11 cellular contexts compared by ENCODE assay signal in the genomic region with DNA sequence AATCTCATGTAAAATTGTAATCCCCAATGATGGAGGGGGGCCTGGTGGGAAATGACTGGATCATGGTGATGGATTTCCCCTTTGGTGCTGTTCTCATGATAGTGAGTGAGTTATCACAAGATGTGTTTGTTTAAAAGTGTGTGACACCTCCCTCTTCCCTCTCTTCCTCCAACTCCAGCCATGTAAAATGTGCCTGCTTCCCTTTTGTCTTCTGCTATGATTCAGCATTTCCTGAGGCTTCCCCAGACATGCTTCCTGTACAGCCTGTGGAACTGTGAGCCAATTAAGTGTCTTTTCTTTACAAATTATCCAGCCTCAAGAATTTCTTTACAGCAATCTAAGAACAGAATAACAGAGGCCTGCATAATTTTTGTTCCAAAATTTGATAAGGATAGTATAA.
DNase-seq lines count a peak whose midpoint lies in the region; ATAC-seq, FAIRE-seq and TF ChIP-seq lines count a peak whose summit lies in the region.
"Had no signal": no experiment of that assay in that cellular context is flagged by ENCODE, and none has a peak within 500 bp of the region (broad histone marks: within the 10 kb centered on the region; RNA-seq: fewer than 3 reads in every experiment).

No MANE protein-coding gene starts in this region.

- TF ChIP-seq CTCF in CD14-positive monocyte (IDR thresholded peaks at IDR 0.05) (no peak), IMR-90 (conservative IDR thresholded peaks at IDR 0.05; ENCODE audit: low read depth, low read length) (no peak), K562 (IDR thresholded peaks at IDR 0.05 in 2 of 3, conservative IDR thresholded peaks at IDR 0.05 in 1 of 3; ENCODE audit: insufficient read depth in 2 of 3, low read depth in 1 of 3, low read length in 3 of 3) (no peak), left lung (IDR thresholded peaks at IDR 0.05) (no peak)

- dilution Hi-C loops in IMR-90 (cut with HindIII; ENCODE audit: low sequenced_read_pairs, unreplicated experiment), result no loop called here

- H3K27me3 ChIP-seq in IMR-90 (ENCODE audit: control insufficient read depth, insufficient read depth, low read length) (no peaks in the 10 kb centered on the region), K562 (ENCODE audit: control insufficient read depth in 2 of 2, insufficient read depth in 2 of 2, low read length in 2 of 2) (no peaks in the 10 kb centered on the region), left lung (no peaks in the 10 kb centered on the region)
- H3K27me3 ChIP-seq: MG63 had no signal

- H2AFZ ChIP-seq in IMR-90 (replicated peaks; ENCODE audit: low read length, poor library complexity) (peak overlapping the region; percentile 24), K562 (ENCODE audit: low read depth, low read length) (no peak overlapping the region)

- 0 out of 2 replicates have a peak, but pooled peaks cover 3% of the 10 kb centered on the region for H3K9me1 ChIP-seq in IMR-90 (ENCODE audit: insufficient read depth, low read length)
- no peaks in the 10 kb centered on the region for H3K9me1 ChIP-seq in K562 (ENCODE audit: control insufficient read depth, insufficient read depth, low read length)

- no peak for TF ChIP-seq POLR2A in IMR-90 (IDR thresholded peaks at IDR 0.05; ENCODE audit: low read depth, low read length)
- TF ChIP-seq POLR2A in K562 (conservative IDR thresholded peaks at IDR 0.05), result no peak

- H4K20me1 ChIP-seq in IMR-90 (ENCODE audit: insufficient read depth, low read length) (no peaks in the 10 kb centered on the region), K562 (replicated peaks; ENCODE audit: control insufficient read depth, insufficient read depth, low read length) (no peaks in the 10 kb centered on the region)

- H3K4ac ChIP-seq in IMR-90 (ENCODE audit: low read depth, low read length), result peak overlapping the region; percentile 31; the same call in 1 of the 2 replicates

- H2AK5ac ChIP-seq in IMR-90 (ENCODE audit: low read depth, low read length), result no peak overlapping the region

- H3K56ac ChIP-seq in IMR-90 (ENCODE audit: extremely low read depth, insufficient read depth, low read length), result no peak overlapping the region

- no peak overlapping the region for H3K23ac ChIP-seq in IMR-90 (ENCODE audit: low read depth, low read length)

- in situ Hi-C loops in IMR-90 (cut with MboI; ENCODE audit: low sequenced_read_pairs), result no loop called here
- in situ Hi-C loops in K562 (cut with MboI), result no loop called here

- H4K91ac ChIP-seq in IMR-90 (ENCODE audit: insufficient read depth, low read depth, low read length), result no peak overlapping the region

- POLR2A ChIA-PET in IMR-90 (lab: Charles Lee; ENCODE audit: unreplicated experiment) (no interaction called here), K562 (lab: Yijun Ruan, JAX) (no interaction called here)
- POLR2A ChIA-PET in activated CD4-positive, alpha-beta T cell treated with anti-CD3 and anti-CD28 coated beads, Interleukin-2, amount 10 ng/mL, durations not matched to agents 7 days and 5 days (lab: Charles Lee), result no interaction called here
- POLR2A ChIA-PET in activated CD4-positive, alpha-beta memory T cell treated with anti-CD3 and anti-CD28 coated beads for 36 hours (lab: Charles Lee), result no interaction called here

- H2AK9ac ChIP-seq in IMR-90 (replicated peaks; ENCODE audit: low read depth, low read length, poor library complexity), result no peak overlapping the region

- TF ChIP-seq RAD21 in IMR-90 (IDR thresholded peaks at IDR 0.05; ENCODE audit: low read length) (no peak), K562 (CRISPR knock-in tag; conservative IDR thresholded peaks at IDR 0.05 in 1 of 2, IDR thresholded peaks at IDR 0.05 in 1 of 2) (no peak)

- H3K36me3 ChIP-seq in IMR-90 (ENCODE audit: control insufficient read depth, insufficient read depth, low read length), result no peaks in the 10 kb centered on the region
- H3K36me3 ChIP-seq in K562 (ENCODE audit: control insufficient read depth, insufficient read depth, low read length), result no peaks in the 10 kb centered on the region
- no peaks in the 10 kb centered on the region for H3K36me3 ChIP-seq in left lung
- H3K36me3 ChIP-seq: MG63 had no signal

- peak overlapping the region in 1 of 2 experiments; percentile 71; a peak in 2 of 4 replicates for H4K8ac ChIP-seq in IMR-90 (ENCODE audit: low read depth in 2 of 2, low read length in 2 of 2)

- 0 out of 3 replicates have a peak overlapping the region, but pooled peaks have one; percentile 63 for H2BK15ac ChIP-seq in IMR-90 (ENCODE audit: low read depth, low read length)

- H3K27me3 Mint-ChIP-seq in CD14-positive monocyte (ENCODE audit: low read depth in 3 of 3), result no peaks in the 10 kb centered on the region
- H3K27me3 Mint-ChIP-seq in activated CD4-positive, alpha-beta T cell treated with anti-CD3 and anti-CD28 coated beads, Interleukin-2, amount 10 ng/mL, durations not matched to agents 7 days and 5 days, result no peaks in the 10 kb centered on the region
- H3K27me3 Mint-ChIP-seq in activated T-helper 2 cell treated with anti-CD3 and anti-CD28 coated beads, Interferon-gamma antibody, Interleukin-2, Interleukin-4, amounts not matched to agents 10 μg/mL and 5 μg/mL and 100 μg/mL, durations not matched to agents 14 hours and 24 hours and 36 hours (ENCODE audit: low read depth), result no peaks in the 10 kb centered on the region
- no peaks in the 10 kb centered on the region for H3K27me3 Mint-ChIP-seq in activated CD4-positive, alpha-beta memory T cell treated with anti-CD3 and anti-CD28 coated beads for 36 hours

- H3K14ac ChIP-seq in IMR-90 (replicated peaks; ENCODE audit: low read depth, low read length), result 0 out of 2 replicates have a peak overlapping the region, but pooled peaks have one; percentile 85

- H3K9ac ChIP-seq in IMR-90 (ENCODE audit: low read depth, low read length) (no peak overlapping the region), K562 (ENCODE audit: insufficient read depth in 1 of 2, low read depth in 2 of 2, low read length in 2 of 2) (no peak overlapping the region)

- no peak overlapping the region for H3K4me2 ChIP-seq in IMR-90 (ENCODE audit: low read depth, low read length)
- no peak overlapping the region for H3K4me2 ChIP-seq in K562 (ENCODE audit: insufficient read depth, low read length)

- peak overlapping the region; percentile 26 to 79 (median 70) for H3K27ac Mint-ChIP-seq in CD14-positive monocyte
- no peak overlapping the region for H3K27ac Mint-ChIP-seq in activated CD4-positive, alpha-beta T cell treated with anti-CD3 and anti-CD28 coated beads, Interleukin-2, amount 10 ng/mL, durations not matched to agents 7 days and 5 days
- no peak overlapping the region for H3K27ac Mint-ChIP-seq in activated T-helper 2 cell treated with anti-CD3 and anti-CD28 coated beads, Interferon-gamma antibody, Interleukin-2, Interleukin-4, amounts not matched to agents 10 μg/mL and 5 μg/mL and 100 μg/mL, durations not matched to agents 14 hours and 24 hours and 36 hours
- no peak overlapping the region for H3K27ac Mint-ChIP-seq in activated CD4-positive, alpha-beta memory T cell treated with anti-CD3 and anti-CD28 coated beads for 36 hours

- peak overlapping the region; percentile 75; the same call in 1 of the 2 replicates for H2BK120ac ChIP-seq in IMR-90 (ENCODE audit: low read depth, low read length)

- H3K79me2 ChIP-seq in K562 (ENCODE audit: control insufficient read depth, insufficient read depth, low read length), result peaks cover 14% of the 10 kb centered on the region; the same call in 2 of the 3 replicates

- H3K4me1 ChIP-seq in IMR-90 (ENCODE audit: control insufficient read depth, insufficient read depth, low read length) (peaks cover 3% of the 10 kb centered on the region), K562 (replicated peaks in 1 of 2; ENCODE audit: control insufficient read depth in 2 of 2, insufficient read depth in 2 of 2, low read length in 2 of 2) (peaks cover 0 to 5% of the 10 kb centered on the region in 2 experiments; a peak in 1 of 5 replicates), left lung (peaks cover 9 to 20% of the 10 kb centered on the region in 2 donors)

- no peaks in the 10 kb centered on the region for H3K9me3 ChIP-seq in IMR-90 (ENCODE audit: control insufficient read depth, insufficient read depth, low read length)
- no peaks in the 10 kb centered on the region for H3K9me3 ChIP-seq in K562 (replicated peaks; ENCODE audit: control insufficient read depth, insufficient read depth, low read depth, low read length)
- H3K9me3 ChIP-seq in left lung, result peaks cover 0 to 11% of the 10 kb centered on the region in 2 donors
- H3K9me3 ChIP-seq: MG63 had no signal

- FAIRE-seq in K562 (lab: Jason Lieb, UNC), result peak; percentile 83
- FAIRE-seq: endometrium had no signal

- peak overlapping the region; percentile 61 for H4K5ac ChIP-seq in IMR-90 (ENCODE audit: low read depth, low read length)

- BruUV-seq in IMR-90 (replicated peaks; lab: Mats Ljungman, UMichigan), result no TSS peak
- BruUV-seq in K562 (replicated peaks; lab: Mats Ljungman, UMichigan), result no TSS peak

- DNase-seq in CD14-positive monocyte (ENCODE audit: low spot score), result no peak
- peak; percentile 71 for DNase-seq in IMR-90
- DNase-seq in K562 (ENCODE audit: extremely low read depth in 1 of 4, low spot score in 3 of 4), result peak in 1 of 4 experiments; percentile 69
- DNase-seq in left lung, result no peak
- DNase-seq in activated CD4-positive, alpha-beta T cell treated with anti-CD3 and anti-CD28 coated beads, Interleukin-2, amount 10 ng/mL, durations not matched to agents 7 days and 5 days, result no peak
- no peak for DNase-seq in NCI-H2107 (lab: John Stamatoyannopoulos, UW)
- DNase-seq in activated T-helper 2 cell treated with anti-CD3 and anti-CD28 coated beads, Interferon-gamma antibody, Interleukin-2, Interleukin-4, amounts not matched to agents 10 μg/mL and 5 μg/mL and 100 μg/mL, durations not matched to agents 14 hours and 24 hours and 36 hours (ENCODE audit: low spot score), result no peak
- DNase-seq in activated CD4-positive, alpha-beta memory T cell treated with anti-CD3 and anti-CD28 coated beads for 36 hours, result no peak
- DNase-seq: H7, MG63 had no signal

- peaks cover 18% of the 10 kb centered on the region for H3K4me1 Mint-ChIP-seq in CD14-positive monocyte
- H3K4me1 Mint-ChIP-seq in activated CD4-positive, alpha-beta T cell treated with anti-CD3 and anti-CD28 coated beads, Interleukin-2, amount 10 ng/mL, durations not matched to agents 7 days and 5 days, result peaks cover 11% of the 10 kb centered on the region
- peaks cover 17% of the 10 kb centered on the region for H3K4me1 Mint-ChIP-seq in activated T-helper 2 cell treated with anti-CD3 and anti-CD28 coated beads, Interferon-gamma antibody, Interleukin-2, Interleukin-4, amounts not matched to agents 10 μg/mL and 5 μg/mL and 100 μg/mL, durations not matched to agents 14 hours and 24 hours and 36 hours (ENCODE audit: low read depth)
- peaks cover 11% of the 10 kb centered on the region for H3K4me1 Mint-ChIP-seq in activated CD4-positive, alpha-beta memory T cell treated with anti-CD3 and anti-CD28 coated beads for 36 hours (ENCODE audit: low read depth)

- H3K27ac ChIP-seq in IMR-90 (ENCODE audit: insufficient read depth, low read length) (peak overlapping the region; percentile 64; the same call in 1 of the 2 replicates), K562 (ENCODE audit: extremely low read depth, low read depth, low read length) (peak overlapping the region; percentile 59; the same call in 2 of the 3 replicates), left lung (peak overlapping the region in 1 of 2 donors; percentile 31)

- peak overlapping the region; percentile 74 for H2BK5ac ChIP-seq in IMR-90 (ENCODE audit: low read depth, low read length, poor library complexity, severe bottlenecking)

- TF ChIP-seq EP300 in K562 (IDR thresholded peaks at IDR 0.05; ENCODE audit: low read length), result no peak

- CTCF ChIA-PET in IMR-90 (lab: Yijun Ruan, JAX) (no interaction called here), K562 (lab: Yijun Ruan, JAX; ENCODE audit: low intra/inter-chr PET ratio) (no interaction called here)
- CTCF ChIA-PET in activated CD4-positive, alpha-beta T cell treated with anti-CD3 and anti-CD28 coated beads, Interleukin-2, amount 10 ng/mL, durations not matched to agents 7 days and 5 days (lab: Charles Lee), result no interaction called here
- CTCF ChIA-PET in activated CD4-positive, alpha-beta memory T cell treated with anti-CD3 and anti-CD28 coated beads for 36 hours (lab: Charles Lee), result no interaction called here

- intact Hi-C loops in CD14-positive monocyte (cut with micrococcal nuclease), result no loop called here
- intact Hi-C loops in IMR-90 (cut with micrococcal nuclease), result no loop called here
- intact Hi-C loops in K562 (cut with micrococcal nuclease), result no loop called here
- intact Hi-C loops in left lung (cut with DNase I), result no loop called here
- intact Hi-C loops in activated T-helper 2 cell treated with anti-CD3 and anti-CD28 coated beads, Interferon-gamma antibody, Interleukin-2, Interleukin-4, amounts not matched to agents 10 μg/mL and 5 μg/mL and 100 μg/mL, durations not matched to agents 14 hours and 24 hours and 36 hours (cut with micrococcal nuclease), result no loop called here
- intact Hi-C loops in activated CD4-positive, alpha-beta memory T cell treated with anti-CD3 and anti-CD28 coated beads for 36 hours (cut with micrococcal nuclease), result no loop called here

- H3K79me1 ChIP-seq in IMR-90 (ENCODE audit: low read depth in 1 of 2, low read length in 2 of 2), result peaks cover 0 to 6% of the 10 kb centered on the region in 2 experiments; a peak in 2 of 4 replicates

- ATAC-seq in IMR-90 (ENCODE audit: low read depth) (peak; percentile 69), K562 (peak; percentile 90), left lung (peak; percentile 68)

- no peak overlapping the region for H2BK20ac ChIP-seq in IMR-90 (ENCODE audit: low read depth, low read length)

- peaks cover 19 to 40% (median 29%) of the 10 kb centered on the region in 7 donors for H3K9me3 Mint-ChIP-seq in CD14-positive monocyte
- peaks cover 13% of the 10 kb centered on the region for H3K9me3 Mint-ChIP-seq in activated CD4-positive, alpha-beta T cell treated with anti-CD3 and anti-CD28 coated beads, Interleukin-2, amount 10 ng/mL, durations not matched to agents 7 days and 5 days
- H3K9me3 Mint-ChIP-seq in activated T-helper 2 cell treated with anti-CD3 and anti-CD28 coated beads, Interferon-gamma antibody, Interleukin-2, Interleukin-4, amounts not matched to agents 10 μg/mL and 5 μg/mL and 100 μg/mL, durations not matched to agents 14 hours and 24 hours and 36 hours, result peaks cover 5% of the 10 kb centered on the region
- H3K9me3 Mint-ChIP-seq in activated CD4-positive, alpha-beta memory T cell treated with anti-CD3 and anti-CD28 coated beads for 36 hours, result peaks cover 17% of the 10 kb centered on the region

- H3K4me3 ChIP-seq in IMR-90 (ENCODE audit: insufficient read depth, low read depth, low read length), result no peak overlapping the region
- no peak overlapping the region for H3K4me3 ChIP-seq in K562
- no peak overlapping the region for H3K4me3 ChIP-seq in left lung
- H3K4me3 ChIP-seq: MG63 had no signal

- peak overlapping the region; percentile 88; the same call in 1 of the 2 replicates for H3K18ac ChIP-seq in IMR-90 (ENCODE audit: low read depth, low read length)

- H3K36me3 Mint-ChIP-seq in CD14-positive monocyte, result peaks cover 7 to 42% of the 10 kb centered on the region in 2 donors
- peaks cover 37% of the 10 kb centered on the region for H3K36me3 Mint-ChIP-seq in activated CD4-positive, alpha-beta T cell treated with anti-CD3 and anti-CD28 coated beads, Interleukin-2, amount 10 ng/mL, durations not matched to agents 7 days and 5 days (ENCODE audit: low read depth)
- peaks cover 47% of the 10 kb centered on the region for H3K36me3 Mint-ChIP-seq in activated T-helper 2 cell treated with anti-CD3 and anti-CD28 coated beads, Interferon-gamma antibody, Interleukin-2, Interleukin-4, amounts not matched to agents 10 μg/mL and 5 μg/mL and 100 μg/mL, durations not matched to agents 14 hours and 24 hours and 36 hours (ENCODE audit: low read depth)
- peaks cover 42% of the 10 kb centered on the region for H3K36me3 Mint-ChIP-seq in activated CD4-positive, alpha-beta memory T cell treated with anti-CD3 and anti-CD28 coated beads for 36 hours

- peak overlapping the region in 1 of 2 donors; percentile 15 for H3K4me3 Mint-ChIP-seq in CD14-positive monocyte
- H3K4me3 Mint-ChIP-seq in activated CD4-positive, alpha-beta T cell treated with anti-CD3 and anti-CD28 coated beads, Interleukin-2, amount 10 ng/mL, durations not matched to agents 7 days and 5 days, result no peak overlapping the region
- no peak overlapping the region for H3K4me3 Mint-ChIP-seq in activated T-helper 2 cell treated with anti-CD3 and anti-CD28 coated beads, Interferon-gamma antibody, Interleukin-2, Interleukin-4, amounts not matched to agents 10 μg/mL and 5 μg/mL and 100 μg/mL, durations not matched to agents 14 hours and 24 hours and 36 hours (ENCODE audit: low read depth)
- no peak overlapping the region for H3K4me3 Mint-ChIP-seq in activated CD4-positive, alpha-beta memory T cell treated with anti-CD3 and anti-CD28 coated beads for 36 hours

Comparison
In these comparisons a context has a peak if more than half of its experiments do, and no peak if none do; other contexts are left out.
1. H3K27ac Mint-ChIP-seq: peak in CD14-positive monocyte (7 of 7); none in activated CD4-positive, alpha-beta T cell treated with anti-CD3 and anti-CD28 coated beads, Interleukin-2, amount 10 ng/mL, durations not matched to agents 7 days and 5 days (single experiment), activated T-helper 2 cell treated with anti-CD3 and anti-CD28 coated beads, Interferon-gamma antibody, Interleukin-2, Interleukin-4, amounts not matched to agents 10 μg/mL and 5 μg/mL and 100 μg/mL, durations not matched to agents 14 hours and 24 hours and 36 hours (single experiment) and activated CD4-positive, alpha-beta memory T cell treated with anti-CD3 and anti-CD28 coated beads for 36 hours (single experiment).
2. Peak in every context shown above with its lines, with median percentiles within 50 percentile points of each other: ATAC-seq.